Comparison of ENCODE assay signal across 1 cellular context in genomic region chr20:5039255-5039657, GRCh38.
TF ChIP-seq lines count a peak whose summit lies in the region.

No MANE protein-coding gene starts in this region.

TF ChIP-seq in GM12878, 131 proteins besides CTCF, POLR2A, EP300 and RAD21 (continued from another document and continues in another):
- TF ChIP-seq BCLAF1 (IDR thresholded peaks at IDR 0.05) (no peak), ZZZ3 (IDR thresholded peaks at IDR 0.05; ENCODE audit: control insufficient read depth, insufficient read length, low read depth) (no peak), MTA2 (IDR thresholded peaks at IDR 0.05; ENCODE audit: low read depth) (peak; percentile 91), HDAC2 (IDR thresholded peaks at IDR 0.05) (no peak), BRCA1 (IDR thresholded peaks at IDR 0.05; ENCODE audit: low read depth, low read length) (no peak), CREM (IDR thresholded peaks at IDR 0.05; ENCODE audit: low read depth) (peak; percentile 56), CEBPZ (IDR thresholded peaks at IDR 0.05; ENCODE audit: low read depth, low read length) (no peak), ATF3 (IDR thresholded peaks at IDR 0.05; ENCODE audit: borderline replicate concordance, extremely low read depth, low read depth, low read length) (no peak), STAT3 (IDR thresholded peaks at IDR 0.05; ENCODE audit: low read depth, low read length) (no peak), ZNF592 (IDR thresholded peaks at IDR 0.05) (no peak), NBN (IDR thresholded peaks at IDR 0.05) (peak; percentile 96), USF1 (IDR thresholded peaks at IDR 0.05; ENCODE audit: borderline replicate concordance, extremely low read length, insufficient read depth, low read depth, low read length) (no peak), FOXM1 (IDR thresholded peaks at IDR 0.05; ENCODE audit: low read depth, low read length) (no peak), STAT1 (conservative IDR thresholded peaks at IDR 0.05) (no peak), ASH2L (IDR thresholded peaks at IDR 0.05; ENCODE audit: borderline replicate concordance, low read depth) (no peak), ZNF274 (IDR thresholded peaks at IDR 0.05; ENCODE audit: insufficient read depth, insufficient read length) (no peak), USF2 (IDR thresholded peaks at IDR 0.05; ENCODE audit: borderline replicate concordance, low read depth, low read length) (no peak), SMC3 (IDR thresholded peaks at IDR 0.05; ENCODE audit: borderline replicate concordance, low read length) (no peak), TAF1 (IDR thresholded peaks at IDR 0.05; ENCODE audit: borderline replicate concordance, low read depth, low read length) (no peak), TCF7 (IDR thresholded peaks at IDR 0.05; ENCODE audit: borderline replicate concordance) (no peak), HSF1 (IDR thresholded peaks at IDR 0.05; ENCODE audit: low read depth, low read length) (no peak), ZNF24 (IDR thresholded peaks at IDR 0.05) (0 out of 2 replicates have a peak, but pooled peaks have one; percentile 6), RAD51 (IDR thresholded peaks at IDR 0.05) (peak; percentile 32; the same call in 1 of the 2 replicates), NRF1 (conservative IDR thresholded peaks at IDR 0.05; ENCODE audit: low read depth, low read length) (no peak), LARP7 (IDR thresholded peaks at IDR 0.05) (no peak), PAX8 (IDR thresholded peaks at IDR 0.05) (no peak), PML (IDR thresholded peaks at IDR 0.05; ENCODE audit: low read length) (no peak), ZSCAN29 (IDR thresholded peaks at IDR 0.05) (no peak), CBX3 (IDR thresholded peaks at IDR 0.05; ENCODE audit: borderline replicate concordance, low read depth) (no peak), E2F4 (IDR thresholded peaks at IDR 0.05; ENCODE audit: low read depth, low read length) (no peak), IRF5 (IDR thresholded peaks at IDR 0.05; ENCODE audit: borderline replicate concordance) (0 out of 2 replicates have a peak, but pooled peaks have one; percentile 5), GATAD2B (conservative IDR thresholded peaks at IDR 0.05; ENCODE audit: low read depth) (no peak; the same call in 1 of the 2 replicates), REST (IDR thresholded peaks at IDR 0.05; ENCODE audit: low read depth, low read length) (no peak)
